Comparison of ENCODE assay signal across 8 cellular contexts in the genomic region with DNA sequence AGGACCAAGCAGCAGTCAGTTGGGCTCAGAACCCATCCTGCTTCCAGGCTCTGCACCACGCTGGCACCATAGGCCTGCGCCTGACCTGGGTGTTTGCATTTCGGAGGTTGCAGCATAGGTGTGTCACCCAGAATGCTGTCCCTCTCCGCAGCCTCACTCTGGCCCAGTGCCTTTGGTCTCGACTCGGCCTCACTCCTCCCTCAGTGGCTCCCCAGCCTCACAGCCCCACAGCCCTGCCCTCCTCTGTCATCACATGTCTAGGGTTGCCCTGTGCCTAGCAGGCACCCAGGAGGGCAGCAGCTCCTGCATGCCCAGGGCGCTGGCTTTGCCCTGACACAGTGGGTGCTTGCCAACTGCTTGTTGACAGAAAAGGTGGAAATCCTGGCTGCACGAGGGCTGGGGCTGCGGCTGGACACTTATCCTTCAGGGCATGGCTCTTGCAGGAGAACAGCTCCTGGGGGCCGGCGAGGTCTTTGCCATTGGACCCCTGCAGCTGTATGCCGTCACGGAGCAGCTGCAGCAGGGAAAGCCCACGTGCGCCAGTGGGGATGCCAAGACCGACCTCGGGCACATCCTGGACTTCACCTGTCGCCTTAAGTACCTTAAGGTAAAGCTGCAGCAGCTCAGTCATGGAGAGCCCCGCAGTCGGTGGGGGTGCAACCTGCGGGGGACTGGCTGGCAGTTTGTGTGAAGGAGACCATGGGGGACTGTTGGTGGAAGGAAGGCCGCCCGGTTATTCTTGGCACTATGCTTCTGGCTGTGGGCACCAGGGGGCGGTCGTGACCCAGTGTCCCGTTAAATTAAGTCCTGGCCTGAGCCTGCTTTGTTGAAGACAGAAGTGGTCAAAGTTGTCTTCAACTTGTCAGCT. TPM values are rescaled to one million over a fixed set of nuclear protein-coding genes. Genes with fewer than 3 reads are reported as not detected.
A peak's percentile ranks its signal among the peaks of the same experiment; 100 is the strongest.
DNase-seq lines count a peak whose midpoint lies in the region; ATAC-seq and TF ChIP-seq lines count a peak whose summit lies in the region.

No MANE protein-coding gene starts in this region.

- H3K27me3 Mint-ChIP-seq in osteocyte (ENCODE audit: unreplicated experiment), result no peaks in the 10 kb centered on the region
- H3K27me3 Mint-ChIP-seq in activated T-helper 17 cell treated with anti-CD3 and anti-CD28 coated beads, Interleukin-2, amount 50 U/mL, for 72 hours, result no peaks in the 10 kb centered on the region

- no peak overlapping the region for H3K4me3 ChIP-seq in WI38 (ENCODE audit: low read depth, low read length)
- H3K4me3 ChIP-seq in foreskin fibroblast (ENCODE audit: low read depth in 1 of 2, low read length in 2 of 2), result no peak overlapping the region

- peak; percentile 29 for TF ChIP-seq CTCF in WI38 (IDR thresholded peaks at IDR 0.05; ENCODE audit: low read depth, low read length)
- peak; percentile 64 for TF ChIP-seq CTCF in foreskin fibroblast (IDR thresholded peaks at IDR 0.05; ENCODE audit: low read depth, low read length)
- peak; percentile 61 for TF ChIP-seq CTCF in osteocyte (IDR thresholded peaks at IDR 0.05)

- peaks cover 37% of the 10 kb centered on the region for H3K36me3 Mint-ChIP-seq in osteocyte (ENCODE audit: unreplicated experiment)
- peaks cover 83% of the 10 kb centered on the region for H3K36me3 Mint-ChIP-seq in activated T-helper 17 cell treated with anti-CD3 and anti-CD28 coated beads, Interleukin-2, amount 50 U/mL, for 72 hours (ENCODE audit: low read depth)

- DNase-seq in AG20443 (ENCODE audit: low spot score) (peak; percentile 74), HCEC 1CT (peak; percentile 47), foreskin fibroblast (peak in 1 of 2 donors; percentile 76), osteocyte (ENCODE audit: extremely low spot score, unreplicated experiment) (no peak)
- no peak for DNase-seq in central memory CD4-positive, alpha-beta T cell

- no peak overlapping the region for H3K27ac Mint-ChIP-seq in osteocyte (ENCODE audit: unreplicated experiment)
- H3K27ac Mint-ChIP-seq in activated T-helper 17 cell treated with anti-CD3 and anti-CD28 coated beads, Interleukin-2, amount 50 U/mL, for 72 hours, result no peak overlapping the region

- H3K4me3 Mint-ChIP-seq in osteocyte (ENCODE audit: unreplicated experiment), result no peak overlapping the region
- H3K4me3 Mint-ChIP-seq in activated T-helper 17 cell treated with anti-CD3 and anti-CD28 coated beads, Interleukin-2, amount 50 U/mL, for 72 hours, result no peak overlapping the region

- H3K4me1 Mint-ChIP-seq in osteocyte (ENCODE audit: unreplicated experiment), result peaks cover 7% of the 10 kb centered on the region
- H3K4me1 Mint-ChIP-seq in activated T-helper 17 cell treated with anti-CD3 and anti-CD28 coated beads, Interleukin-2, amount 50 U/mL, for 72 hours, result no peaks in the 10 kb centered on the region

- H3K9me3 Mint-ChIP-seq in osteocyte (ENCODE audit: unreplicated experiment), result no peaks in the 10 kb centered on the region
- H3K9me3 Mint-ChIP-seq in activated T-helper 17 cell treated with anti-CD3 and anti-CD28 coated beads, Interleukin-2, amount 50 U/mL, for 72 hours, result no peaks in the 10 kb centered on the region

- no peak for ATAC-seq in GM21381 (IDR thresholded peaks at IDR 0.05; ENCODE audit: unreplicated experiment)
- ATAC-seq in activated T-helper 17 cell treated with anti-CD3 and anti-CD28 coated beads, Interleukin-2, amount 50 U/mL, for 72 hours (replicated peaks), result no peak

RNA-seq across cellular contexts. Expression of a gene that starts 16.2 kb away (rescaled TPM):
- 130 and 138 TPM in 2 replicates for total RNA-seq in osteocyte
- 100 to 1,000 TPM in 1 of 2 donors, 10 to 100 TPM in 1; 75.2 to 123 TPM for total RNA-seq in activated T-helper 17 cell treated with anti-CD3 and anti-CD28 coated beads, Interleukin-2, amount 50 U/mL, for 72 hours

RNA-seq across cellular contexts. Expression of a gene that starts 17.8 kb away (rescaled TPM):
- total RNA-seq in osteocyte, result 0.60 TPM in 1 of 2 replicates, not detected in the other
- total RNA-seq in activated T-helper 17 cell treated with anti-CD3 and anti-CD28 coated beads, Interleukin-2, amount 50 U/mL, for 72 hours, result 1 to 10 TPM; 2.0 to 6.5 TPM

RNA-seq across cellular contexts. Expression of a gene that starts 23.5 kb away (rescaled TPM):
- total RNA-seq in osteocyte, result not detected in 2 replicates
- under 1 TPM; 0.19 to 0.26 TPM for total RNA-seq in activated T-helper 17 cell treated with anti-CD3 and anti-CD28 coated beads, Interleukin-2, amount 50 U/mL, for 72 hours

RNA-seq across cellular contexts. Expression of a gene that starts 26.7 kb away (rescaled TPM):
- total RNA-seq in osteocyte, result not detected in 2 replicates
- total RNA-seq in activated T-helper 17 cell treated with anti-CD3 and anti-CD28 coated beads, Interleukin-2, amount 50 U/mL, for 72 hours, result under 1 TPM; 0.08 to 0.82 TPM

Comparison
In these comparisons a context has a peak if more than half of its experiments do, and no peak if none do; other contexts are left out.
1. DNase-seq: peak in AG20443 (single experiment) and HCEC 1CT (single experiment); none in osteocyte (single experiment) and central memory CD4-positive, alpha-beta T cell (single experiment).
2. Peak in every context shown above with its lines, with median percentiles within 50 percentile points of each other: CTCF ChIP-seq.